ENCODE assay signal across 8 cellular contexts in genomic region chr14:68951051-68951797, GRCh38. TPM values are rescaled to one million over a fixed set of nuclear protein-coding genes. Genes with fewer than 3 reads are reported as not detected.
A peak's percentile ranks its signal among the peaks of the same experiment; 100 is the strongest.
DNase-seq lines count a peak whose midpoint lies in the region; ATAC-seq and TF ChIP-seq lines count a peak whose summit lies in the region.

No MANE protein-coding gene starts in this region.

- DNase-seq in GM03348 (ENCODE audit: low spot score), result peak; percentile 91
- DNase-seq in SK-N-MC (ENCODE audit: low read depth, low spot score), result peak; percentile 48
- peak; percentile 97 for DNase-seq in fibroblast of the aortic adventitia (ENCODE audit: low read depth)
- DNase-seq in psoas muscle, result peak; percentile 87 to 89
- DNase-seq in OCI-M1 (lab: John Stamatoyannopoulos, UW), result no peak
- no peak for DNase-seq in T-helper 2 cell

- no peaks in the 10 kb centered on the region for H3K27me3 ChIP-seq in psoas muscle (ENCODE audit: insufficient read depth in 3 of 3, low read length in 2 of 3)

- no peak overlapping the region for H3K9ac ChIP-seq in SK-N-MC (ENCODE audit: insufficient read length)

- H3K9me3 ChIP-seq in SK-N-MC (ENCODE audit: low read depth, low read length), result no peaks in the 10 kb centered on the region
- no peaks in the 10 kb centered on the region for H3K9me3 ChIP-seq in psoas muscle

- TF ChIP-seq CTCF in fibroblast of the aortic adventitia (IDR thresholded peaks at IDR 0.05; ENCODE audit: insufficient read depth, low read length), result no peak
- TF ChIP-seq CTCF in psoas muscle (IDR thresholded peaks at IDR 0.05), result no peak

- H3K4me3 ChIP-seq in SK-N-MC (peak overlapping the region; percentile 37; the same call in 1 of the 2 replicates), fibroblast of the aortic adventitia (ENCODE audit: low read depth, low read length) (no peak overlapping the region), psoas muscle (no peak overlapping the region)

- peak overlapping the region; percentile 67 for H3K27ac ChIP-seq in SK-N-MC
- peak overlapping the region; percentile 36 for H3K27ac ChIP-seq in psoas muscle

- ATAC-seq in psoas muscle (peak; percentile 40 to 70 (median 60)), GM21737 (IDR thresholded peaks at IDR 0.05; ENCODE audit: unreplicated experiment) (no peak), GM18907 (IDR thresholded peaks at IDR 0.05; ENCODE audit: unreplicated experiment) (no peak)

- H3K36me3 ChIP-seq in SK-N-MC (ENCODE audit: insufficient read depth, low read length) (no peaks in the 10 kb centered on the region), psoas muscle (ENCODE audit: insufficient read depth in 1 of 2, low read depth in 1 of 2) (no peaks in the 10 kb centered on the region)

- intact Hi-C loops in psoas muscle (cut with DNase I), result no loop called here

- 61 to 64% (median 61%) methylated on average over 19 of the region's 19 CpGs for whole genome bisulfite sequencing in psoas muscle, 3 donors

- H3K4me1 ChIP-seq in psoas muscle, result peaks cover 49% of the 10 kb centered on the region

RNA-seq across cellular contexts. Expression of gene ACTN1, which starts 27.9 kb away (rescaled TPM):
- 94.0 and 114 TPM in 2 replicates for total RNA-seq in fibroblast of the aortic adventitia (ENCODE audit: low replicate concordance)
- 10 to 100 TPM; 10.9 to 23.7 (median 16.0) TPM for total RNA-seq in psoas muscle
- polyA plus RNA-seq in psoas muscle, result 1 to 10 TPM; 5.8 to 9.1 (median 6.2) TPM

Comparison
In these comparisons a context has a peak if more than half of its experiments do, and no peak if none do; other contexts are left out.
1. DNase-seq: peak in GM03348 (single experiment), SK-N-MC (single experiment), fibroblast of the aortic adventitia (single experiment) and psoas muscle (2 of 2); none in OCI-M1 (single experiment) and T-helper 2 cell (0 of 5).
2. ATAC-seq: peak in psoas muscle (4 of 4); none in GM21737 (single experiment) and GM18907 (single experiment).